Comparison of ENCODE assay signal across 26 cellular contexts in genomic region chr15:91413142-91413541, GRCh38.
DNase-seq lines count a peak whose midpoint lies in the region; ATAC-seq and TF ChIP-seq lines count a peak whose summit lies in the region.
"Had no signal": no experiment of that assay in that cellular context is flagged by ENCODE, and none has a peak within 500 bp of the region (broad histone marks: within the 10 kb centered on the region; RNA-seq: fewer than 3 reads in every experiment).

No MANE protein-coding gene starts in this region.

- ATAC-seq in SK-N-SH treated with all-trans-retinoic acid at 6 μM for 48 hours, result peak; percentile 95
- ATAC-seq: activated CD8-positive, alpha-beta T cell treated with anti-CD3 and anti-CD28 coated beads for 36 hours; gastroesophageal sphincter; right cardiac atrium had no signal

- H3K4me3 Mint-ChIP-seq in activated T-cell treated with anti-CD3 and anti-CD28 coated beads, Interleukin-2, amount 50 U/mL, for 24 hours, result no peak overlapping the region
- H3K4me3 Mint-ChIP-seq: activated CD8-positive, alpha-beta T cell treated with anti-CD3 and anti-CD28 coated beads for 36 hours; activated naive CD8-positive, alpha-beta T cell; CD14-positive monocyte; endodermal cell; immature natural killer cell; memory B cell had no signal

- DNase-seq in M059J (ENCODE audit: low read depth), result peak; percentile 30
- peak; percentile 90 for DNase-seq in NCI-H446 treated with DMSO at 0.1 percent for 48 hours (lab: John Stamatoyannopoulos, UW)
- peak; percentile 43 for DNase-seq in stromal cell of bone marrow (ENCODE audit: low read depth)
- no peak for DNase-seq in A673 (ENCODE audit: low spot score)
- DNase-seq in activated T-cell treated with anti-CD3 and anti-CD28 coated beads, Interleukin-2, amount 50 U/mL, for 24 hours, result no peak
- no peak for DNase-seq in activated CD8-positive, alpha-beta memory T cell treated with anti-CD3 and anti-CD28 coated beads for 24 hours
- DNase-seq: activated CD4-positive, alpha-beta T cell treated with anti-CD3 and anti-CD28 coated beads for 1 hour; activated CD8-positive, alpha-beta T cell treated with anti-CD3 and anti-CD28 coated beads for 36 hours; activated effector memory CD4-positive, alpha-beta T cell treated with Interleukin-2 at 50 U/mL for 16 hours; aorta; endodermal cell; GM23248; immature natural killer cell; NCI-H1092; NCI-H1930; NCI-H510A; right cardiac atrium; stimulated activated CD4-positive, alpha-beta T cell treated with anti-CD3 and anti-CD28 coated beads, Interleukin-4, amount 100 ng/mL, for 1 hour; T-helper 2 cell; upper lobe of left lung had no signal

- H3K36me3 Mint-ChIP-seq in activated T-cell treated with anti-CD3 and anti-CD28 coated beads, Interleukin-2, amount 50 U/mL, for 24 hours (ENCODE audit: low read depth), result no peaks in the 10 kb centered on the region
- H3K36me3 Mint-ChIP-seq: activated naive CD8-positive, alpha-beta T cell; CD14-positive monocyte; immature natural killer cell; memory B cell had no signal

- intact Hi-C loops in A673 (cut with micrococcal nuclease; ENCODE audit: unreplicated experiment), result no loop called here

- no peak overlapping the region for H3K27ac Mint-ChIP-seq in activated T-cell treated with anti-CD3 and anti-CD28 coated beads, Interleukin-2, amount 50 U/mL, for 24 hours
- H3K27ac Mint-ChIP-seq: activated CD8-positive, alpha-beta T cell treated with anti-CD3 and anti-CD28 coated beads for 36 hours; activated naive CD8-positive, alpha-beta T cell; endodermal cell; immature natural killer cell; memory B cell had no signal

- no peak overlapping the region for H3K4me3 ChIP-seq in A673 (ENCODE audit: low read depth, low read length, poor library complexity, severe bottlenecking)
- H3K4me3 ChIP-seq: gastroesophageal sphincter, GM23248, hepatocyte, upper lobe of left lung had no signal

- POLR2A ChIA-PET in A673 (lab: Charles Lee; ENCODE audit: low non-redundant PET), result no interaction called here

- H3K27me3 Mint-ChIP-seq in activated T-cell treated with anti-CD3 and anti-CD28 coated beads, Interleukin-2, amount 50 U/mL, for 24 hours, result no peaks in the 10 kb centered on the region
- H3K27me3 Mint-ChIP-seq: activated naive CD8-positive, alpha-beta T cell; memory B cell had no signal

- BruUV-seq in A673 (replicated peaks; lab: Mats Ljungman, UMichigan), result no TSS peak

- H3K27ac ChIP-seq in A673 (ENCODE audit: low read depth, low read length, poor library complexity, severe bottlenecking), result no peak overlapping the region
- H3K27ac ChIP-seq: gastroesophageal sphincter, GM23248, hepatocyte, upper lobe of left lung had no signal

- peaks cover 3% of the 10 kb centered on the region for H3K4me1 Mint-ChIP-seq in activated T-cell treated with anti-CD3 and anti-CD28 coated beads, Interleukin-2, amount 50 U/mL, for 24 hours (ENCODE audit: low read depth)
- H3K4me1 Mint-ChIP-seq: endodermal cell, immature natural killer cell, memory B cell had no signal

- H3K9me3 Mint-ChIP-seq in activated T-cell treated with anti-CD3 and anti-CD28 coated beads, Interleukin-2, amount 50 U/mL, for 24 hours, result no peaks in the 10 kb centered on the region
- H3K9me3 Mint-ChIP-seq: endodermal cell had no signal

- no peaks in the 10 kb centered on the region for H3K36me3 ChIP-seq in A673 (ENCODE audit: insufficient read depth, low read length, poor library complexity, severe bottlenecking)
- H3K36me3 ChIP-seq: gastroesophageal sphincter, upper lobe of left lung had no signal

- no peaks in the 10 kb centered on the region for H3K4me1 ChIP-seq in A673 (ENCODE audit: insufficient read depth, low read length, poor library complexity, severe bottlenecking)

- TF ChIP-seq CTCF in A673 (conservative IDR thresholded peaks at IDR 0.05; ENCODE audit: low read depth, low read length), result no peak

- CTCF ChIA-PET in A673 (lab: Charles Lee), result no interaction called here

- H3K27me3 ChIP-seq in A673 (replicated peaks; ENCODE audit: insufficient read depth, low read depth, low read length, poor library complexity), result no peaks in the 10 kb centered on the region
- H3K27me3 ChIP-seq: gastroesophageal sphincter, hepatocyte, upper lobe of left lung had no signal

- H3K9me3 ChIP-seq in A673 (ENCODE audit: low read depth, low read length, poor library complexity, severe bottlenecking), result no peaks in the 10 kb centered on the region
- H3K9me3 ChIP-seq: gastroesophageal sphincter, upper lobe of left lung had no signal

TF ChIP-seq in SK-N-SH treated with all-trans-retinoic acid at 6 μM for 48 hours, 23 proteins besides CTCF, POLR2A, EP300 and RAD21 (continues in another document):
- TF ChIP-seq ISL1 (CRISPR knock-in tag; IDR thresholded peaks at IDR 0.05), result peak; percentile 93
- no peak for TF ChIP-seq OSR1 (CRISPR knock-in tag; IDR thresholded peaks at IDR 0.05)
- TF ChIP-seq ZFP30 (CRISPR knock-in tag; IDR thresholded peaks at IDR 0.05), result no peak
- 0 out of 2 replicates have a peak, but pooled peaks have one; percentile 68 for TF ChIP-seq SNAI2 (CRISPR knock-in tag; IDR thresholded peaks at IDR 0.05)
- TF ChIP-seq GLIS3 (CRISPR knock-in tag; IDR thresholded peaks at IDR 0.05), result 0 out of 2 replicates have a peak, but pooled peaks have one; percentile 44
- no peak for TF ChIP-seq BACH2 (CRISPR knock-in tag; IDR thresholded peaks at IDR 0.05; ENCODE audit: borderline replicate concordance)
- TF ChIP-seq ZC3H10 (CRISPR knock-in tag; IDR thresholded peaks at IDR 0.05), result peak; percentile 84
- TF ChIP-seq POU6F1 (CRISPR knock-in tag; IDR thresholded peaks at IDR 0.05; ENCODE audit: borderline replicate concordance, low read depth), result no peak
- TF ChIP-seq ESRRG (CRISPR knock-in tag; IDR thresholded peaks at IDR 0.05), result peak; percentile 53; the same call in 1 of the 2 replicates
- TF ChIP-seq TCF4 (CRISPR knock-in tag; IDR thresholded peaks at IDR 0.05; ENCODE audit: borderline replicate concordance), result peak; percentile 84; the same call in 1 of the 2 replicates
- TF ChIP-seq TSHZ2 (CRISPR knock-in tag; IDR thresholded peaks at IDR 0.05), result peak; percentile 83
- TF ChIP-seq RARB (CRISPR knock-in tag; IDR thresholded peaks at IDR 0.05), result no peak
- TF ChIP-seq TOX (CRISPR knock-in tag; IDR thresholded peaks at IDR 0.05; ENCODE audit: borderline replicate concordance), result no peak
- TF ChIP-seq ZNF8 (CRISPR knock-in tag; IDR thresholded peaks at IDR 0.05), result peak; percentile 40; the same call in 1 of the 2 replicates
- peak; percentile 71; the same call in 1 of the 2 replicates for TF ChIP-seq CSRNP3 (CRISPR knock-in tag; IDR thresholded peaks at IDR 0.05)

Comparison
In these comparisons a context has a peak if more than half of its experiments do, and no peak if none do; other contexts are left out.
1. DNase-seq: peak in M059J (single experiment), NCI-H446 treated with DMSO at 0.1 percent for 48 hours (single experiment) and stromal cell of bone marrow (single experiment); none in A673 (single experiment), activated T-cell treated with anti-CD3 and anti-CD28 coated beads, Interleukin-2, amount 50 U/mL, for 24 hours (single experiment) and activated CD8-positive, alpha-beta memory T cell treated with anti-CD3 and anti-CD28 coated beads for 24 hours (single experiment).